13 cellular contexts compared by ENCODE assay signal in genomic region chr11:89675948-89676347, GRCh38. TPM values are rescaled to one million over a fixed set of nuclear protein-coding genes. Genes with fewer than 3 reads are reported as not detected.
DNase-seq lines count a peak whose midpoint lies in the region; ATAC-seq, FAIRE-seq and TF ChIP-seq lines count a peak whose summit lies in the region.
"Not testable (repeated sequence)": the region's sequence is repeated elsewhere in the genome, so short reads cannot be mapped to it uniquely, and the experiment has no call there.
"Had no signal": no experiment of that assay in that cellular context is flagged by ENCODE, and none has a peak within 500 bp of the region (broad histone marks: within the 10 kb centered on the region; RNA-seq: fewer than 3 reads in every experiment).

No MANE protein-coding gene starts in this region.

- H3K36me3 Mint-ChIP-seq in nephron progenitor cell (ENCODE audit: low read depth): not testable (repeated sequence)

- H3K18ac ChIP-seq in IMR-90 (ENCODE audit: low read depth, low read length): not testable (repeated sequence)

- not testable (repeated sequence) for H4K8ac ChIP-seq in IMR-90 (ENCODE audit: low read depth in 2 of 2, low read length in 2 of 2)

- in situ Hi-C loops in IMR-90 (cut with MboI; ENCODE audit: low sequenced_read_pairs); K562 (cut with MboI): not testable (repeated sequence)

- H3K79me1 ChIP-seq in IMR-90 (ENCODE audit: low read depth in 1 of 2, low read length in 2 of 2): not testable (repeated sequence)

- H3K23ac ChIP-seq in IMR-90 (ENCODE audit: low read depth, low read length): not testable (repeated sequence)

- not testable (repeated sequence) for H3K4me3 Mint-ChIP-seq in nephron progenitor cell

- not testable (repeated sequence) for H3K4me1 ChIP-seq in A549; IMR-90 (ENCODE audit: control insufficient read depth, insufficient read depth, low read length); K562 (replicated peaks in 1 of 2; ENCODE audit: control insufficient read depth in 2 of 2, insufficient read depth in 2 of 2, low read length in 2 of 2)
- peaks cover 12% of the 10 kb centered on the region for H3K4me1 ChIP-seq in OCI-LY3 (ENCODE audit: low read length)

- H3K14ac ChIP-seq in IMR-90 (replicated peaks; ENCODE audit: low read depth, low read length): not testable (repeated sequence)

- H2BK5ac ChIP-seq in IMR-90 (ENCODE audit: low read depth, low read length, poor library complexity, severe bottlenecking): not testable (repeated sequence)

- not testable (repeated sequence) for H2BK120ac ChIP-seq in IMR-90 (ENCODE audit: low read depth, low read length)

- H4K5ac ChIP-seq in IMR-90 (ENCODE audit: low read depth, low read length): not testable (repeated sequence)

- DNase-seq in A549 (ENCODE audit: low read depth in 1 of 2, low spot score in 1 of 2); IMR-90; K562 (ENCODE audit: extremely low read depth in 1 of 4, low spot score in 3 of 4); nephron progenitor cell: not testable (repeated sequence)

- H3K4ac ChIP-seq in IMR-90 (ENCODE audit: low read depth, low read length): not testable (repeated sequence)

- not testable (repeated sequence) for H2AFZ ChIP-seq in IMR-90 (replicated peaks; ENCODE audit: low read length, poor library complexity); OCI-LY3 (ENCODE audit: low read depth, low read length); K562 (ENCODE audit: low read depth, low read length)

- not testable (repeated sequence) for ATAC-seq in A549; IMR-90 (ENCODE audit: low read depth); K562

- H4K20me1 ChIP-seq in IMR-90 (ENCODE audit: insufficient read depth, low read length); OCI-LY3 (ENCODE audit: insufficient read depth, low read length); K562 (replicated peaks; ENCODE audit: control insufficient read depth, insufficient read depth, low read length): not testable (repeated sequence)

- CTCF ChIA-PET in A549 (lab: Yijun Ruan, JAX); IMR-90 (lab: Yijun Ruan, JAX); K562 (lab: Yijun Ruan, JAX; ENCODE audit: low intra/inter-chr PET ratio): not testable (repeated sequence)

- H3K56ac ChIP-seq in IMR-90 (ENCODE audit: extremely low read depth, insufficient read depth, low read length): not testable (repeated sequence)

- dilution Hi-C loops in IMR-90 (cut with HindIII; ENCODE audit: low sequenced_read_pairs, unreplicated experiment): not testable (repeated sequence)

- not testable (repeated sequence) for H3K27ac ChIP-seq in A549; IMR-90 (ENCODE audit: insufficient read depth, low read length); OCI-LY3 (ENCODE audit: low read length); K562 (ENCODE audit: extremely low read depth, low read depth, low read length)
- H3K27ac ChIP-seq in VCaP: peak overlapping the region; percentile 89

- not testable (repeated sequence) for H3K79me2 ChIP-seq in OCI-LY3 (ENCODE audit: low read length); K562 (ENCODE audit: control insufficient read depth, insufficient read depth, low read length)

- not testable (repeated sequence) for H2BK15ac ChIP-seq in IMR-90 (ENCODE audit: low read depth, low read length)

- not testable (repeated sequence) for H4K91ac ChIP-seq in IMR-90 (ENCODE audit: insufficient read depth, low read depth, low read length)

- H3K4me1 Mint-ChIP-seq in nephron progenitor cell: peaks cover 30% of the 10 kb centered on the region

- TF ChIP-seq CTCF in A549 (IDR thresholded peaks at IDR 0.05); IMR-90 (conservative IDR thresholded peaks at IDR 0.05; ENCODE audit: low read depth, low read length); OCI-LY3 (IDR thresholded peaks at IDR 0.05; ENCODE audit: low read depth, low read length); VCaP (conservative IDR thresholded peaks at IDR 0.05); K562 (IDR thresholded peaks at IDR 0.05 in 2 of 3, conservative IDR thresholded peaks at IDR 0.05 in 1 of 3; ENCODE audit: insufficient read depth in 2 of 3, low read depth in 1 of 3, low read length in 3 of 3); nephron progenitor cell (IDR thresholded peaks at IDR 0.05): not testable (repeated sequence)

- TF ChIP-seq POLR2A in A549 (IDR thresholded peaks at IDR 0.05; ENCODE audit: low read length); IMR-90 (IDR thresholded peaks at IDR 0.05; ENCODE audit: low read depth, low read length); K562 (conservative IDR thresholded peaks at IDR 0.05): not testable (repeated sequence)

- not testable (repeated sequence) for H3K36me3 ChIP-seq in IMR-90 (ENCODE audit: control insufficient read depth, insufficient read depth, low read length); OCI-LY3 (replicated peaks; ENCODE audit: low read depth, low read length); K562 (ENCODE audit: control insufficient read depth, insufficient read depth, low read length)

- TF ChIP-seq RAD21 in A549 (conservative IDR thresholded peaks at IDR 0.05 in 1 of 2, IDR thresholded peaks at IDR 0.05 in 1 of 2); IMR-90 (IDR thresholded peaks at IDR 0.05; ENCODE audit: low read length); K562 (CRISPR knock-in tag; conservative IDR thresholded peaks at IDR 0.05 in 1 of 2, IDR thresholded peaks at IDR 0.05 in 1 of 2): not testable (repeated sequence)

- intact Hi-C loops in IMR-90 (cut with micrococcal nuclease); K562 (cut with micrococcal nuclease): not testable (repeated sequence)

- H3K27me3 Mint-ChIP-seq in nephron progenitor cell (ENCODE audit: low read depth, poor library complexity): not testable (repeated sequence)

- not testable (repeated sequence) for TF ChIP-seq EP300 in A549 (IDR thresholded peaks at IDR 0.05); K562 (IDR thresholded peaks at IDR 0.05; ENCODE audit: low read length)

- not testable (repeated sequence) for H3K9me3 Mint-ChIP-seq in nephron progenitor cell

- H3K9me3 ChIP-seq in A549; IMR-90 (ENCODE audit: control insufficient read depth, insufficient read depth, low read length); OCI-LY3 (ENCODE audit: insufficient read depth, low read length); K562 (replicated peaks; ENCODE audit: control insufficient read depth, insufficient read depth, low read depth, low read length): not testable (repeated sequence)

- not testable (repeated sequence) for H2BK20ac ChIP-seq in IMR-90 (ENCODE audit: low read depth, low read length)

- H2AK5ac ChIP-seq in IMR-90 (ENCODE audit: low read depth, low read length): not testable (repeated sequence)

- BruUV-seq in IMR-90 (replicated peaks; lab: Mats Ljungman, UMichigan); K562 (replicated peaks; lab: Mats Ljungman, UMichigan): not testable (repeated sequence)

- not testable (repeated sequence) for H3K4me2 ChIP-seq in A549; IMR-90 (ENCODE audit: low read depth, low read length); K562 (ENCODE audit: insufficient read depth, low read length)
- H3K4me2 ChIP-seq in OCI-LY3 (ENCODE audit: low read length): peak overlapping the region; percentile 53

- H3K9ac ChIP-seq in IMR-90 (ENCODE audit: low read depth, low read length); OCI-LY3 (ENCODE audit: low read length); K562 (ENCODE audit: insufficient read depth in 1 of 2, low read depth in 2 of 2, low read length in 2 of 2): not testable (repeated sequence)

- not testable (repeated sequence) for H3K27me3 ChIP-seq in IMR-90 (ENCODE audit: control insufficient read depth, insufficient read depth, low read length); OCI-LY3 (ENCODE audit: low read depth, low read length); K562 (ENCODE audit: control insufficient read depth in 2 of 2, insufficient read depth in 2 of 2, low read length in 2 of 2)

- peak overlapping the region; percentile 54 for H3K27ac Mint-ChIP-seq in nephron progenitor cell

- 9% methylated on average over 4 of the region's 4 CpGs for WGBS in A549 (ENCODE audit: missing lambda C conversion rate)
- no CpG with 5 or more reads among the region's 4 CpGs for WGBS in IMR-90 (ENCODE audit: extremely low coverage in 2 of 2, insufficient read length in 1 of 2), 2 experiments
- 2% methylated on average over 4 of the region's 4 CpGs for WGBS in K562 (ENCODE audit: insufficient coverage, low coverage, missing lambda C conversion rate)

- H3K4me3 ChIP-seq in A549; IMR-90 (ENCODE audit: insufficient read depth, low read depth, low read length); OCI-LY3 (ENCODE audit: low read length); K562: not testable (repeated sequence)

- POLR2A ChIA-PET in A549 (lab: Yijun Ruan, JAX); IMR-90 (lab: Charles Lee; ENCODE audit: unreplicated experiment); K562 (lab: Yijun Ruan, JAX): not testable (repeated sequence)

- FAIRE-seq in A549 (lab: Jason Lieb, UNC); K562 (lab: Jason Lieb, UNC): not testable (repeated sequence)

- H2AK9ac ChIP-seq in IMR-90 (replicated peaks; ENCODE audit: low read depth, low read length, poor library complexity): not testable (repeated sequence)

- not testable (repeated sequence) for H3K9me1 ChIP-seq in IMR-90 (ENCODE audit: insufficient read depth, low read length); K562 (ENCODE audit: control insufficient read depth, insufficient read depth, low read length)

RNA-seq across cellular contexts. Expression of gene TRIM77, which starts 34.2 kb away (rescaled TPM):
- polyA plus RNA-seq in A549 (2011; rRNA removed) (not detected in 2 replicates), A549 (2017; fragmentation: RNase III; extraction: RNeasy Plus Mini Kit Qiagen cat#74134 plus additional on column Dnase treatment) (not detected in 3 replicates), IMR-90 (2012; rRNA removed) (not detected in 2 replicates), K562 (2011; rRNA removed) (not detected in 2 replicates), K562 (2014; fragmentation: Illumina TruSeq; extraction: Trizol) (not detected in 2 replicates), K562 (2014; fragmentation: Nextera tagmentation; extraction: Ambion mirVana) (not detected), K562 (2014; rRNA removed) (not detected in 2 replicates)
- not detected in 2 replicates for polyA plus RNA-seq in A549 (2012; cell fraction: cytosol; rRNA removed)
- not detected in 2 replicates for polyA plus RNA-seq in A549 (2012; cell fraction: nucleus; rRNA removed)
- polyA minus RNA-seq in A549 (2011; rRNA and poly(A)+ RNA removed): not detected in 2 replicates
- total RNA-seq in IMR-90 (2012; rRNA removed) (not detected in 2 replicates), K562 (2014; rRNA removed) (not detected in 2 replicates), K562 (2014; rRNA removed; fragmentation: Illumina TruSeq; extraction: Trizol) (not detected in 2 replicates), K562 (2015; rRNA removed; fragmentation: Illumina TruSeq; extraction: Trizol) (not detected in 2 replicates), K562 (2021) (not detected in 2 replicates)
- not detected in 2 replicates for polyA plus RNA-seq in IMR-90 (2012; cell fraction: cytosol; rRNA removed)
- not detected in 2 replicates for polyA plus RNA-seq in IMR-90 (2012; cell fraction: nucleus; rRNA removed; ENCODE audit: low replicate concordance)
- total RNA-seq in K562 (2011; cell fraction: chromatin; rRNA removed; ENCODE audit: low replicate concordance): not detected in 2 replicates
- total RNA-seq in K562 (2011; cell fraction: nucleolus; rRNA removed): not detected in 2 replicates
- total RNA-seq in K562 (2011; cell fraction: nucleoplasm; rRNA removed): not detected in 2 replicates
- not detected in 2 replicates for polyA plus RNA-seq in K562 (2011; cell fraction: cytosol; rRNA removed)
- polyA plus RNA-seq in K562 (2011; cell fraction: nucleus; rRNA removed): not detected in 2 replicates
- not detected in 2 replicates for polyA plus RNA-seq in K562 (2012)
- not detected in 2 replicates for polyA minus RNA-seq in K562 (2011; rRNA and poly(A)+ RNA removed)
- not detected in 2 replicates for polyA minus RNA-seq in K562 (2011; cell fraction: cytosol; rRNA and poly(A)+ RNA removed)
- polyA minus RNA-seq in K562 (2011; cell fraction: nucleus; rRNA and poly(A)+ RNA removed): not detected in 2 replicates
- total RNA-seq: A172; A673; CD4-positive, alpha-beta memory T cell; CD4-positive, CD25-positive, alpha-beta regulatory T cell; CD8-positive, alpha-beta memory T cell had no signal
- polyA plus RNA-seq: AG04450; CD14-positive monocyte; CD4-positive, alpha-beta memory T cell; CD4-positive, CD25-positive, alpha-beta regulatory T cell; CD8-positive, alpha-beta memory T cell had no signal
